Comparison of ENCODE assay signal across 14 cellular contexts in genomic region chr4:156347412-156348075, GRCh38.
DNase-seq lines count a peak whose midpoint lies in the region.
"Had no signal": no experiment of that assay in that cellular context is flagged by ENCODE, and none has a peak within 500 bp of the region (broad histone marks: within the 10 kb centered on the region; RNA-seq: fewer than 3 reads in every experiment).

No MANE protein-coding gene starts in this region.

- DNase-seq in AG08396 (ENCODE audit: low spot score) = peak; percentile 7
- DNase-seq in astrocyte of the hippocampus (ENCODE audit: low read depth, low spot score) = peak; percentile 49
- peak; percentile 66 for DNase-seq in iris pigment epithelial cell (ENCODE audit: low read depth)
- no peak for DNase-seq in GM19240 (ENCODE audit: insufficient read length, low spot score)
- DNase-seq in NCI-H1417 (lab: John Stamatoyannopoulos, UW) = no peak
- no peak for DNase-seq in NCI-H2029 (lab: John Stamatoyannopoulos, UW)
- DNase-seq in activated CD4-positive, alpha-beta T cell treated with anti-CD3 and anti-CD28 coated beads for 1 hour = no peak
- DNase-seq: DMS 273 treated with DMSO at 0.1 percent for 48 hours; stimulated activated CD4-positive, alpha-beta T cell treated with anti-CD3 and anti-CD28 coated beads, Interleukin-15, amount 100 ng/mL, for 24 hours; stimulated activated CD8-positive, alpha-beta memory T cell treated with anti-CD3 and anti-CD28 coated beads, Interleukin-4, amount 100 ng/mL, for 48 hours; upper lobe of left lung had no signal

- no peaks in the 10 kb centered on the region for H3K27me3 ChIP-seq in HUES6 (ENCODE audit: control insufficient read depth, insufficient read depth, low read length)
- H3K27me3 ChIP-seq: upper lobe of left lung had no signal

- H3K27ac ChIP-seq in HUES6 (ENCODE audit: low read depth, low read length) = peak overlapping the region; percentile 63; the same call in 1 of the 2 replicates
- H3K27ac ChIP-seq: coronary artery, upper lobe of left lung had no signal

- H3K9me3 ChIP-seq in HUES6 (ENCODE audit: control insufficient read depth, insufficient read depth, low read depth, low read length) = no peaks in the 10 kb centered on the region
- H3K9me3 ChIP-seq: upper lobe of left lung had no signal

- peak overlapping the region; percentile 57 for H3K9ac ChIP-seq in HUES6 (ENCODE audit: low read length)

- H3K36me3 ChIP-seq in HUES6 (ENCODE audit: control insufficient read depth, insufficient read depth, low read length) = no peaks in the 10 kb centered on the region
- H3K36me3 ChIP-seq: upper lobe of left lung had no signal

- no peak overlapping the region; the same call in 1 of the 2 replicates for H3K4me3 ChIP-seq in HUES6 (ENCODE audit: low read depth, low read length)
- H3K4me3 ChIP-seq: coronary artery, lung, upper lobe of left lung had no signal

- peaks cover 25% of the 10 kb centered on the region for H3K4me1 ChIP-seq in HUES6 (ENCODE audit: control insufficient read depth, insufficient read depth, low read length)
- H3K4me1 ChIP-seq: upper lobe of left lung had no signal

Comparison
In these comparisons a context has a peak if more than half of its experiments do, and no peak if none do; other contexts are left out.
1. DNase-seq: peak in AG08396 (single experiment), astrocyte of the hippocampus (single experiment) and iris pigment epithelial cell (single experiment); none in GM19240 (single experiment), NCI-H1417 (0 of 3), NCI-H2029 (single experiment) and activated CD4-positive, alpha-beta T cell treated with anti-CD3 and anti-CD28 coated beads for 1 hour (single experiment).